9 cellular contexts compared by ENCODE assay signal in the genomic region with DNA sequence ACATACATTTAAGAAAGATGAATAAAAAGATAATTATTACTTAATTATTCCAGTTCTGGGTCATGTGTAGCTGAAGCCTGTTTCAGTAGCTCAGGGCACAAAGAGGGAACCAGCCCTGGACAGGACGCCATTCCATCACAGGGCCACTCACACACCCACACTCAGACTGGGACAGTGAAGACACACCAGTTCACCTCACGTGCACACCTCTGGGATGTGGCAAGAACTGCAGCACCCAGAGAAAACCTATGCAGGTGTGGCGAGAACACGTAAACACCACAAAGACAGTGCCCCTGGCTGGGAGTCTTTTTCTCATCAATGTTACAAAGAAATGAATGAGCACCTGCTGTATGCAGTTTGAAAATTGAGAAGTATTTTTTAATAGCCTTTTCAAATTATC. TPM values are rescaled to one million over a fixed set of nuclear protein-coding genes. Genes with fewer than 3 reads are reported as not detected.
DNase-seq lines count a peak whose midpoint lies in the region; ATAC-seq, FAIRE-seq and TF ChIP-seq lines count a peak whose summit lies in the region.
"Had no signal": no experiment of that assay in that cellular context is flagged by ENCODE, and none has a peak within 500 bp of the region (broad histone marks: within the 10 kb centered on the region; RNA-seq: fewer than 3 reads in every experiment).

No MANE protein-coding gene starts in this region.

- peak overlapping the region; percentile 96 for H3K27ac Mint-ChIP-seq in stimulated activated memory B cell treated with anti-CD40 and anti-IgM and Interleukin-4, amounts not matched to agents 10 μg/mL and 1 μg/mL and 100 μg/mL, for 72 hours

- no peak for TF ChIP-seq CTCF in 22Rv1 (IDR thresholded peaks at IDR 0.05)
- TF ChIP-seq CTCF in VCaP (conservative IDR thresholded peaks at IDR 0.05) = peak; percentile 27; the same call in 1 of the 2 replicates

- H3K36me3 Mint-ChIP-seq in stimulated activated memory B cell treated with anti-CD40 and anti-IgM and Interleukin-4, amounts not matched to agents 10 μg/mL and 1 μg/mL and 100 μg/mL, for 72 hours = peaks cover 27% of the 10 kb centered on the region

- H3K4me1 Mint-ChIP-seq in stimulated activated memory B cell treated with anti-CD40 and anti-IgM and Interleukin-4, amounts not matched to agents 10 μg/mL and 1 μg/mL and 100 μg/mL, for 72 hours = peaks cover 50% of the 10 kb centered on the region

- H3K4me3 Mint-ChIP-seq in stimulated activated memory B cell treated with anti-CD40 and anti-IgM and Interleukin-4, amounts not matched to agents 10 μg/mL and 1 μg/mL and 100 μg/mL, for 72 hours = peak overlapping the region; percentile 88

- no peak for DNase-seq in GM18507 (ENCODE audit: extremely low spot score, insufficient read length, low read depth)
- DNase-seq in A172 (ENCODE audit: low spot score) = no peak
- no peak for DNase-seq in cerebellar nuclear complex (lab: John Stamatoyannopoulos, UW)

- H3K27me3 Mint-ChIP-seq in stimulated activated memory B cell treated with anti-CD40 and anti-IgM and Interleukin-4, amounts not matched to agents 10 μg/mL and 1 μg/mL and 100 μg/mL, for 72 hours = no peaks in the 10 kb centered on the region

- H3K27ac ChIP-seq in 22Rv1 = peak overlapping the region; percentile 96
- H3K27ac ChIP-seq in VCaP = peak overlapping the region; percentile 92

- peak; percentile 49 for FAIRE-seq in GM18507 (lab: Jason Lieb, UNC)
- FAIRE-seq: islet of Langerhans had no signal

- ATAC-seq in esophagus mucosa = peak; percentile 48
- ATAC-seq in stimulated activated memory B cell treated with anti-CD40 and anti-IgM and Interleukin-4, amounts not matched to agents 10 μg/mL and 1 μg/mL and 100 μg/mL, for 72 hours = no peak
- no peak for ATAC-seq in HG03460 (IDR thresholded peaks at IDR 0.05; ENCODE audit: unreplicated experiment)

- H3K9me3 Mint-ChIP-seq in stimulated activated memory B cell treated with anti-CD40 and anti-IgM and Interleukin-4, amounts not matched to agents 10 μg/mL and 1 μg/mL and 100 μg/mL, for 72 hours = no peaks in the 10 kb centered on the region

RNA-seq across cellular contexts. Expression of a gene that starts 1.6 kb away (rescaled TPM):
- 39.9 TPM for total RNA-seq in esophagus mucosa
- total RNA-seq in A172 (2014; rRNA removed; shearing (Covaris generic)) = 104 and 119 TPM in 2 replicates

RNA-seq across cellular contexts. Expression of a gene that starts 5.6 kb away (rescaled TPM):
- total RNA-seq in esophagus mucosa = 12.9 TPM
- total RNA-seq in A172 (2014; rRNA removed; shearing (Covaris generic)) = 8.8 and 10.1 TPM in 2 replicates

RNA-seq across cellular contexts. Expression of a gene that starts 24.9 kb away (rescaled TPM):
- total RNA-seq in esophagus mucosa = not detected
- not detected in 2 replicates for total RNA-seq in A172 (2014; rRNA removed; shearing (Covaris generic))
